22 cellular contexts compared by ENCODE assay signal in genomic region chr14:76086636-76087035, GRCh38.
DNase-seq lines count a peak whose midpoint lies in the region; ATAC-seq, FAIRE-seq and TF ChIP-seq lines count a peak whose summit lies in the region.
"Had no signal": no experiment of that assay in that cellular context is flagged by ENCODE, and none has a peak within 500 bp of the region (broad histone marks: within the 10 kb centered on the region; RNA-seq: fewer than 3 reads in every experiment).

No MANE protein-coding gene starts in this region.

- no peak for TF ChIP-seq POLR2A in GM12891 (IDR thresholded peaks at IDR 0.05; ENCODE audit: low read depth, low read length)

- DNase-seq in DMS 273 (lab: John Stamatoyannopoulos, UW; ENCODE audit: unreplicated experiment), result peak; percentile 98
- DNase-seq in NCI-H82 (lab: John Stamatoyannopoulos, UW), result peak; percentile 89
- peak; percentile 37 to 61 for DNase-seq in foreskin keratinocyte
- peak; percentile 12 for DNase-seq in occipital lobe (lab: John Stamatoyannopoulos, UW)
- no peak for DNase-seq in iPS-NIHi7 (ENCODE audit: extremely low spot score)
- no peak for DNase-seq in upper lobe of right lung
- no peak for DNase-seq in GM12891 (ENCODE audit: insufficient read length, low spot score)
- DNase-seq in activated naive CD4-positive, alpha-beta T cell treated with Interleukin-2 at 50 U/mL for 16 hours, result no peak
- DNase-seq: 8988T; activated B cell treated with CpG ODN at 0.5 μM for 24 hours; activated CD4-positive, alpha-beta memory T cell treated with anti-CD3 and anti-CD28 coated beads, Interleukin-2, amount 10 ng/mL, durations not matched to agents 7 days and 5 days; activated effector memory CD4-positive, alpha-beta T cell treated with anti-CD3 and anti-CD28 coated beads, Interleukin-2, amount 50 U/mL, for 16 hours; activated naive CD8-positive, alpha-beta T cell treated with anti-CD3 and anti-CD28 coated beads, Interleukin-2, amount 50 U/mL, for 24 hours; AML-193; NCI-H2081 treated with DMSO at 0.1 percent for 48 hours; NCI-H510A treated with DMSO at 0.1 percent for 48 hours; T-helper 9 cell had no signal

- intact Hi-C loops in upper lobe of right lung (cut with DNase I), result no loop called here

- H3K4me3 ChIP-seq in upper lobe of right lung, result no peak overlapping the region
- H3K4me3 ChIP-seq: GM12878, smooth muscle cell had no signal

- peaks cover 17% of the 10 kb centered on the region for H3K36me3 ChIP-seq in upper lobe of right lung

- no peak for ATAC-seq in foreskin keratinocyte
- ATAC-seq in upper lobe of right lung, result no peak
- ATAC-seq: activated naive CD8-positive, alpha-beta T cell treated with anti-CD3 and anti-CD28 coated beads, Interleukin-2, amount 50 U/mL, for 24 hours; GM12878; left lobe of liver; stimulated activated memory B cell treated with anti-CD40 and anti-IgM and Interleukin-4, amounts not matched to agents 10 μg/mL and 1 μg/mL and 100 μg/mL, for 72 hours had no signal

- H3K27ac ChIP-seq in foreskin keratinocyte (no peak overlapping the region), upper lobe of right lung (no peak overlapping the region)

- no peaks in the 10 kb centered on the region for H3K4me1 ChIP-seq in foreskin keratinocyte
- no peaks in the 10 kb centered on the region for H3K4me1 ChIP-seq in upper lobe of right lung

- no peaks in the 10 kb centered on the region for H3K27me3 ChIP-seq in foreskin keratinocyte
- H3K27me3 ChIP-seq in upper lobe of right lung, result no peaks in the 10 kb centered on the region

- no peak for TF ChIP-seq CTCF in foreskin keratinocyte (conservative IDR thresholded peaks at IDR 0.05)
- TF ChIP-seq CTCF in upper lobe of right lung (IDR thresholded peaks at IDR 0.05), result no peak

- no peak for FAIRE-seq in GM12891 (lab: Jason Lieb, UNC)
- FAIRE-seq: colon, GM12878 had no signal

- H3K9me3 ChIP-seq in upper lobe of right lung, result no peaks in the 10 kb centered on the region

TF ChIP-seq in GM12891, 5 proteins besides CTCF, POLR2A, EP300 and RAD21:
- no peak for TF ChIP-seq SPI1 (IDR thresholded peaks at IDR 0.05; ENCODE audit: low read depth, low read length)
- no peak for TF ChIP-seq TAF1 (IDR thresholded peaks at IDR 0.05; ENCODE audit: low read depth, low read length)
- no peak for TF ChIP-seq POLR2AphosphoS5 (IDR thresholded peaks at IDR 0.05; ENCODE audit: low read depth, low read length)
- no peak for TF ChIP-seq PAX5 (IDR thresholded peaks at IDR 0.05; ENCODE audit: insufficient read depth, low read length, severe bottlenecking)
- no peak for TF ChIP-seq POU2F2 (IDR thresholded peaks at IDR 0.05; ENCODE audit: low read depth, low read length)

Comparison
In these comparisons a context has a peak if more than half of its experiments do, and no peak if none do; other contexts are left out.
1. DNase-seq: peak in DMS 273 (single experiment), NCI-H82 (single experiment), foreskin keratinocyte (2 of 2) and occipital lobe (single experiment); none in iPS-NIHi7 (single experiment), upper lobe of right lung (single experiment), GM12891 (single experiment) and activated naive CD4-positive, alpha-beta T cell treated with Interleukin-2 at 50 U/mL for 16 hours (single experiment).